25 cellular contexts compared by ENCODE assay signal in the genomic region with DNA sequence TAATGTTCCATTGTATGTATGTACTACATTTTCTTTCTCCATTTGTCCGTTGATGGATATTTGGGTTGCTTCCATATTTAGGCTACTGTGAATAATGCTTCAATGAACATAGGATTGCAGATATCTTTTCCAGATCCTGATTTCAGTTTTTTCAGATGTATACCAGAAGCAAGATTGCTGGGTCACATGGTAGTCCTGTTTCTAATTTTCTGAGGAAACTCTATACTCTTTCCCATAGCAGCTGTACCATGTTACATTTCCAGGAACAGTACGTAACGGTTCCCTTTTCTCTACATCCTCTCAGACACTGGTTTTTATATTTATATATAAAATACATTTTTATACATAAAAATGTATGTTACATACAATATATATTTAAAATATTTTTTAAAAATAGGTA.
"Had no signal": no experiment of that assay in that cellular context is flagged by ENCODE, and none has a peak within 500 bp of the region (broad histone marks: within the 10 kb centered on the region; RNA-seq: fewer than 3 reads in every experiment).

No MANE protein-coding gene starts in this region.

- H3K4me3 ChIP-seq: body of pancreas, cardiac muscle cell, hepatocyte, left lung, sigmoid colon, thoracic aorta had no signal

- H3K9me3 Mint-ChIP-seq: activated T-helper 1 cell treated with anti-CD3 and anti-CD28 coated beads, Interleukin-12 subunit alpha, Interleukin-12 subunit beta, Interleukin-2, Interleukin-4 antibody, amounts not matched to agents 30 ng/mL and 10 ng/mL and 1 ng/mL, durations not matched to agents 14 hours and 24 hours and 36 hours; T-helper 2 cell treated with Interferon-gamma antibody and Interleukin-4, amounts not matched to agents 5 μg/mL and 100 μg/mL, for 36 hours had no signal

- H3K27ac Mint-ChIP-seq: activated CD8-positive, alpha-beta T cell treated with anti-CD3 and anti-CD28 coated beads, Interleukin-2, amount 10 ng/mL, durations not matched to agents 7 days and 5 days; activated naive CD8-positive, alpha-beta T cell treated with anti-CD3 and anti-CD28 coated beads, Interleukin-2, amount 50 U/mL, for 24 hours; activated T-helper 1 cell treated with anti-CD3 and anti-CD28 coated beads, Interleukin-12 subunit alpha, Interleukin-12 subunit beta, Interleukin-2, Interleukin-4 antibody, amounts not matched to agents 30 ng/mL and 10 ng/mL and 1 ng/mL, durations not matched to agents 14 hours and 24 hours and 36 hours; T-helper 2 cell treated with Interferon-gamma antibody and Interleukin-4, amounts not matched to agents 5 μg/mL and 100 μg/mL, for 36 hours had no signal

- H3K4me3 Mint-ChIP-seq: activated CD8-positive, alpha-beta T cell treated with anti-CD3 and anti-CD28 coated beads, Interleukin-2, amount 10 ng/mL, durations not matched to agents 7 days and 5 days; activated naive CD8-positive, alpha-beta T cell treated with anti-CD3 and anti-CD28 coated beads, Interleukin-2, amount 50 U/mL, for 24 hours; activated T-helper 1 cell treated with anti-CD3 and anti-CD28 coated beads, Interleukin-12 subunit alpha, Interleukin-12 subunit beta, Interleukin-2, Interleukin-4 antibody, amounts not matched to agents 30 ng/mL and 10 ng/mL and 1 ng/mL, durations not matched to agents 14 hours and 24 hours and 36 hours; naive thymus-derived CD4-positive, alpha-beta T cell; neural crest cell; T-helper 2 cell treated with Interferon-gamma antibody and Interleukin-4, amounts not matched to agents 5 μg/mL and 100 μg/mL, for 36 hours had no signal

- H3K27me3 ChIP-seq: body of pancreas, cardiac muscle cell, hepatocyte, left lung, sigmoid colon had no signal

- H3K9me3 ChIP-seq: body of pancreas, left lung, sigmoid colon, thoracic aorta had no signal

- H3K36me3 ChIP-seq: cardiac muscle cell, left lung, sigmoid colon, thoracic aorta had no signal

- DNase-seq: activated CD4-positive, alpha-beta T cell treated with anti-CD3 and anti-CD28 coated beads for 1 hour; activated CD4-positive, alpha-beta T cell treated with anti-CD3 and anti-CD28 coated beads, Interleukin-2, amount 50 U/mL, for 1 hour; activated CD8-positive, alpha-beta T cell treated with anti-CD3 and anti-CD28 coated beads, Interleukin-2, amount 10 ng/mL, durations not matched to agents 7 days and 5 days; activated gamma-delta T cell; activated naive CD4-positive, alpha-beta T cell treated with anti-CD3 and anti-CD28 coated beads, Interleukin-2, amount 50 U/mL, for 16 hours; activated naive CD8-positive, alpha-beta T cell treated with anti-CD3 and anti-CD28 coated beads, Interleukin-2, amount 50 U/mL, for 24 hours; anterior cingulate cortex; body of pancreas; effector CD4-positive, alpha-beta T cell; erythroblast; foreskin melanocyte; glutamatergic neuron; kidney glomerular epithelial cell; left lung; naive thymus-derived CD4-positive, alpha-beta T cell; occipital lobe; sigmoid colon; stimulated activated CD4-positive, alpha-beta T cell treated with anti-CD3 and anti-CD28 coated beads, Interleukin-2, amount 100 ng/mL, for 48 hours; stimulated activated naive CD4-positive, alpha-beta T cell had no signal

- ATAC-seq: activated CD8-positive, alpha-beta T cell treated with anti-CD3 and anti-CD28 coated beads, Interleukin-2, amount 10 ng/mL, durations not matched to agents 7 days and 5 days; activated naive CD8-positive, alpha-beta T cell treated with anti-CD3 and anti-CD28 coated beads, Interleukin-2, amount 50 U/mL, for 24 hours; body of pancreas; left lung; naive thymus-derived CD4-positive, alpha-beta T cell had no signal

- H3K4me1 ChIP-seq: sigmoid colon had no signal
